18 cellular contexts compared by ENCODE assay signal in genomic region chr17:67902531-67903231, GRCh38.
DNase-seq lines count a peak whose midpoint lies in the region; FAIRE-seq and TF ChIP-seq lines count a peak whose summit lies in the region.
"Had no signal": no experiment of that assay in that cellular context is flagged by ENCODE, and none has a peak within 500 bp of the region (broad histone marks: within the 10 kb centered on the region; RNA-seq: fewer than 3 reads in every experiment).

No MANE protein-coding gene starts in this region.

- intact Hi-C loops in activated CD4-positive, alpha-beta T cell treated with anti-CD3 and anti-CD28 coated beads, Interleukin-2, amount 10 ng/mL, durations not matched to agents 24 days and 14 days (cut with micrococcal nuclease) = no loop called here
- intact Hi-C loops in endothelial cell of umbilical vein (cut with micrococcal nuclease) = no loop called here
- intact Hi-C loops in testis (cut with DNase I; ENCODE audit: low total_unique reads) = no loop called here

- H3K4me3 ChIP-seq in endothelial cell of umbilical vein (replicated peaks in 1 of 3; ENCODE audit: insufficient read depth in 1 of 3, low read depth in 1 of 3, low read length in 3 of 3) (no peak overlapping the region), testis (no peak overlapping the region), BE2C (ENCODE audit: low read depth, low read length) (no peak overlapping the region)
- H3K4me3 ChIP-seq: BLaER1 treated with 17β-estradiol and CSF1 and Interleukin-3, amounts not matched to agents 10 nM and 100 nM; lower lobe of right lung; tibial artery had no signal

- H3K9ac ChIP-seq in endothelial cell of umbilical vein (replicated peaks; ENCODE audit: extremely low read depth, insufficient read depth, low read length) = no peak overlapping the region
- H3K9ac ChIP-seq: BLaER1 treated with 17β-estradiol and CSF1 and Interleukin-3, amounts not matched to agents 10 nM and 100 nM had no signal

- no peak overlapping the region for H3K4me3 Mint-ChIP-seq in activated CD4-positive, alpha-beta T cell treated with anti-CD3 and anti-CD28 coated beads, Interleukin-2, amount 10 ng/mL, durations not matched to agents 24 days and 14 days
- H3K4me3 Mint-ChIP-seq in nephron progenitor cell = peak overlapping the region; percentile 29
- H3K4me3 Mint-ChIP-seq: naive B cell had no signal

- H3K4me1 ChIP-seq in endothelial cell of umbilical vein (ENCODE audit: control insufficient read depth, extremely low read depth, insufficient read depth, low read length) = no peaks in the 10 kb centered on the region
- H3K4me1 ChIP-seq in testis = peaks cover 16% of the 10 kb centered on the region
- no peaks in the 10 kb centered on the region for H3K4me1 ChIP-seq in BE2C
- H3K4me1 ChIP-seq: BLaER1 treated with 17β-estradiol and CSF1 and Interleukin-3, amounts not matched to agents 10 nM and 100 nM; lower lobe of right lung; tibial artery had no signal

- peaks cover 43% of the 10 kb centered on the region for H3K36me3 Mint-ChIP-seq in activated CD4-positive, alpha-beta T cell treated with anti-CD3 and anti-CD28 coated beads, Interleukin-2, amount 10 ng/mL, durations not matched to agents 24 days and 14 days (ENCODE audit: low read depth)
- H3K36me3 Mint-ChIP-seq in nephron progenitor cell (ENCODE audit: low read depth) = peaks cover 85% of the 10 kb centered on the region

- H3K36me3 ChIP-seq in endothelial cell of umbilical vein (ENCODE audit: control insufficient read depth in 2 of 2, extremely low read depth in 1 of 2, insufficient read depth in 2 of 2, low read length in 2 of 2) = peaks cover 9 to 11% of the 10 kb centered on the region in 2 experiments
- no peaks in the 10 kb centered on the region for H3K36me3 ChIP-seq in testis (ENCODE audit: low read depth, missing control alignments)
- peaks cover 52% of the 10 kb centered on the region for H3K36me3 ChIP-seq in BE2C

- TF ChIP-seq POLR2A in endothelial cell of umbilical vein (IDR thresholded peaks at IDR 0.05; ENCODE audit: low read depth, low read length) = no peak
- no peak for TF ChIP-seq POLR2A in testis (IDR thresholded peaks at IDR 0.05)
- TF ChIP-seq POLR2A in GM12892 (IDR thresholded peaks at IDR 0.05; ENCODE audit: low read depth, low read length) = no peak

- H3K27me3 Mint-ChIP-seq in activated CD4-positive, alpha-beta T cell treated with anti-CD3 and anti-CD28 coated beads, Interleukin-2, amount 10 ng/mL, durations not matched to agents 24 days and 14 days = no peaks in the 10 kb centered on the region
- no peaks in the 10 kb centered on the region for H3K27me3 Mint-ChIP-seq in nephron progenitor cell (ENCODE audit: low read depth, poor library complexity)
- H3K27me3 Mint-ChIP-seq: naive B cell had no signal

- H3K27ac Mint-ChIP-seq in activated CD4-positive, alpha-beta T cell treated with anti-CD3 and anti-CD28 coated beads, Interleukin-2, amount 10 ng/mL, durations not matched to agents 24 days and 14 days = no peak overlapping the region
- peak overlapping the region; percentile 92 for H3K27ac Mint-ChIP-seq in nephron progenitor cell

- H3K4me1 Mint-ChIP-seq in activated CD4-positive, alpha-beta T cell treated with anti-CD3 and anti-CD28 coated beads, Interleukin-2, amount 10 ng/mL, durations not matched to agents 24 days and 14 days = no peaks in the 10 kb centered on the region
- peaks cover 31% of the 10 kb centered on the region for H3K4me1 Mint-ChIP-seq in nephron progenitor cell
- H3K4me1 Mint-ChIP-seq: naive B cell had no signal

- H3K79me2 ChIP-seq in endothelial cell of umbilical vein (ENCODE audit: control insufficient read depth, insufficient read depth, low read length) = no peaks in the 10 kb centered on the region

- H2AFZ ChIP-seq in endothelial cell of umbilical vein (ENCODE audit: low read depth, low read length) = no peak overlapping the region

- TF ChIP-seq CTCF in endothelial cell of umbilical vein (IDR thresholded peaks at IDR 0.05; ENCODE audit: extremely low read depth in 1 of 2, insufficient read depth in 1 of 2, low read depth in 1 of 2, low read length in 2 of 2) = no peak
- no peak for TF ChIP-seq CTCF in nephron progenitor cell (IDR thresholded peaks at IDR 0.05)
- TF ChIP-seq CTCF in testis (IDR thresholded peaks at IDR 0.05) = no peak
- TF ChIP-seq CTCF in BE2C (IDR thresholded peaks at IDR 0.05; ENCODE audit: low read depth, low read length) = no peak

- BruUV-seq in endothelial cell of umbilical vein (replicated peaks; lab: Mats Ljungman, UMichigan) = no TSS peak

- no peaks in the 10 kb centered on the region for H3K9me3 ChIP-seq in endothelial cell of umbilical vein (replicated peaks; ENCODE audit: control insufficient read depth, insufficient read depth, low read length)
- H3K9me3 ChIP-seq in testis = no peaks in the 10 kb centered on the region
- no peaks in the 10 kb centered on the region for H3K9me3 ChIP-seq in BE2C
- H3K9me3 ChIP-seq: BLaER1 treated with 17β-estradiol and CSF1 and Interleukin-3, amounts not matched to agents 10 nM and 100 nM; lower lobe of right lung; tibial artery had no signal

- 65 to 71% methylated on average over 12 of the region's 12 CpGs for WGBS in testis, 2 donors

- POLR2A ChIA-PET in endothelial cell of umbilical vein (lab: Charles Lee) = interaction anchor here (0.6 kb wide), 1 partner anchor 22 kb away, joined by 6 read pairs; no protein-coding TSS in a partner anchor

- H3K9me3 Mint-ChIP-seq in activated CD4-positive, alpha-beta T cell treated with anti-CD3 and anti-CD28 coated beads, Interleukin-2, amount 10 ng/mL, durations not matched to agents 24 days and 14 days = no peaks in the 10 kb centered on the region
- H3K9me3 Mint-ChIP-seq in nephron progenitor cell = no peaks in the 10 kb centered on the region
- H3K9me3 Mint-ChIP-seq: naive B cell had no signal

- H3K4me2 ChIP-seq in endothelial cell of umbilical vein (ENCODE audit: insufficient read depth, low read length) = no peak overlapping the region
- H3K4me2 ChIP-seq: BLaER1 treated with 17β-estradiol and CSF1 and Interleukin-3, amounts not matched to agents 10 nM and 100 nM had no signal

- H3K27me3 ChIP-seq in endothelial cell of umbilical vein (ENCODE audit: control insufficient read depth in 2 of 2, insufficient read depth in 2 of 2, low read length in 2 of 2) (no peaks in the 10 kb centered on the region), testis (no peaks in the 10 kb centered on the region), BE2C (no peaks in the 10 kb centered on the region)
- H3K27me3 ChIP-seq: BLaER1 treated with 17β-estradiol and CSF1 and Interleukin-3, amounts not matched to agents 10 nM and 100 nM; tibial artery had no signal

- CTCF ChIA-PET in endothelial cell of umbilical vein (lab: Charles Lee) = no interaction called here

- DNase-seq in activated CD4-positive, alpha-beta T cell treated with anti-CD3 and anti-CD28 coated beads, Interleukin-2, amount 10 ng/mL, durations not matched to agents 24 days and 14 days = peak; percentile 48
- no peak for DNase-seq in activated CD4-positive, alpha-beta T cell treated with anti-CD3 and anti-CD28 coated beads for 4 hours
- DNase-seq in endothelial cell of umbilical vein (ENCODE audit: low read depth, low spot score) (no peak), nephron progenitor cell (no peak), testis (peak; percentile 77), BE2C (no peak), GM03348 (ENCODE audit: low spot score) (no peak), GM12892 (ENCODE audit: insufficient read length) (no peak)
- DNase-seq: 8988T; activated CD4-positive, alpha-beta T cell treated with anti-CD3 and anti-CD28 coated beads, Interleukin-2, amount 50 U/mL, for 4 hours; activated naive CD4-positive, alpha-beta T cell treated with anti-CD3 and anti-CD28 coated beads, Interleukin-2, amount 50 U/mL, for 16 hours; lower lobe of right lung; naive B cell; NCI-H187 treated with DMSO at 0.1 percent for 48 hours; NCI-H510A; tibial artery had no signal

- H3K27ac ChIP-seq in endothelial cell of umbilical vein (ENCODE audit: insufficient read depth, low read depth, low read length) (no peak overlapping the region), testis (peak overlapping the region; percentile 50 to 74)
- H3K27ac ChIP-seq: BLaER1 treated with 17β-estradiol and CSF1 and Interleukin-3, amounts not matched to agents 10 nM and 100 nM; lower lobe of right lung; tibial artery had no signal

- H4K20me1 ChIP-seq in endothelial cell of umbilical vein (replicated peaks; ENCODE audit: control insufficient read depth, extremely low read depth, insufficient read depth, low read length) = no peaks in the 10 kb centered on the region

- dilution Hi-C loops in endothelial cell of umbilical vein (cut with MboI; ENCODE audit: extremely low pct_ligation_motif_present, low sequenced_read_pairs) = no loop called here

- FAIRE-seq in endothelial cell of umbilical vein (lab: Jason Lieb, UNC) (peak; percentile 52), GM12892 (lab: Jason Lieb, UNC) (no peak)
- FAIRE-seq: colon had no signal

- H3K9me1 ChIP-seq in endothelial cell of umbilical vein (replicated peaks; ENCODE audit: control insufficient read depth, extremely low read depth, insufficient read depth, low read length) = no peaks in the 10 kb centered on the region

TF ChIP-seq in endothelial cell of umbilical vein, 7 proteins besides CTCF, POLR2A, EP300 and RAD21:
- no peak for TF ChIP-seq MAX (IDR thresholded peaks at IDR 0.05; ENCODE audit: insufficient read depth, insufficient read length)
- no peak for TF ChIP-seq JUN (IDR thresholded peaks at IDR 0.05; ENCODE audit: borderline replicate concordance, insufficient read depth, insufficient read length, low read depth)
- no peak for TF ChIP-seq POLR2AphosphoS5 (IDR thresholded peaks at IDR 0.05; ENCODE audit: insufficient read depth, low read depth, low read length)
- TF ChIP-seq MYC (IDR thresholded peaks at IDR 0.05; ENCODE audit: low read depth, low read length) = no peak
- no peak for TF ChIP-seq EZH2 (IDR thresholded peaks at IDR 0.05; ENCODE audit: borderline replicate concordance, low read depth, low read length, severe bottlenecking)
- TF ChIP-seq FOS (IDR thresholded peaks at IDR 0.05; ENCODE audit: borderline replicate concordance, insufficient read depth, low read length) = no peak
- TF ChIP-seq GATA2 (IDR thresholded peaks at IDR 0.05; ENCODE audit: insufficient read depth, insufficient read length, low read depth, low read length) = no peak
TF ChIP-seq in endothelial cell of umbilical vein: peak in this region for 0.

Comparison
In these comparisons a context has a peak if more than half of its experiments do, and no peak if none do; other contexts are left out.
1. DNase-seq: peak in activated CD4-positive, alpha-beta T cell treated with anti-CD3 and anti-CD28 coated beads, Interleukin-2, amount 10 ng/mL, durations not matched to agents 24 days and 14 days (single experiment) and testis (single experiment); none in activated CD4-positive, alpha-beta T cell treated with anti-CD3 and anti-CD28 coated beads for 4 hours (0 of 2), endothelial cell of umbilical vein (single experiment), nephron progenitor cell (single experiment), BE2C (single experiment), GM03348 (single experiment) and GM12892 (single experiment).